Comparison of ENCODE assay signal across 26 cellular contexts in genomic region chr3:45753095-45753494, GRCh38. TPM values are rescaled to one million over a fixed set of nuclear protein-coding genes. Genes with fewer than 3 reads are reported as not detected.
"Had no signal": no experiment of that assay in that cellular context is flagged by ENCODE, and none has a peak within 500 bp of the region (broad histone marks: within the 10 kb centered on the region; RNA-seq: fewer than 3 reads in every experiment).

No MANE protein-coding gene starts in this region.

- H3K27me3 Mint-ChIP-seq: activated CD8-positive, alpha-beta T cell treated with anti-CD3 and anti-CD28 coated beads for 36 hours had no signal

- DNase-seq: activated CD4-positive, alpha-beta T cell treated with anti-CD3 and anti-CD28 coated beads for 4 hours; activated CD8-positive, alpha-beta memory T cell treated with anti-CD3 and anti-CD28 coated beads, Interleukin-2, amount 50 U/mL, for 4 hours; activated CD8-positive, alpha-beta T cell treated with anti-CD3 and anti-CD28 coated beads for 36 hours; activated gamma-delta T cell treated with Interleukin-2 at 50 U/mL for 16 hours; activated naive CD4-positive, alpha-beta T cell treated with anti-CD3 and anti-CD28 coated beads, Interleukin-2, amount 50 U/mL, for 16 hours; activated naive CD8-positive, alpha-beta T cell treated with anti-CD3 and anti-CD28 coated beads, Interleukin-2, amount 10 ng/mL, durations not matched to agents 7 days and 5 days; activated T-cell treated with anti-CD3 and anti-CD28 coated beads, Interleukin-2, amount 50 U/mL, for 72 hours; adrenal gland; anterior cingulate cortex; caudate nucleus; Kasumi-1; KBM-7; NCI-H1092; NCI-H1417; NCI-H2029; NCI-H510A treated with DMSO at 0.1 percent for 48 hours; NCI-H69; NK-92 treated with Interleukin-12 subunit alpha and Interleukin-12 subunit beta, amount 100 ng/mL, for 24 hours; OCI-M1; SHP77 had no signal

- H3K4me1 ChIP-seq: adrenal gland had no signal

- ATAC-seq: activated CD4-positive, CD25-positive, alpha-beta regulatory T cell treated with anti-CD3 and anti-CD28 coated beads, Interleukin-2, amount 50 U/mL, for 24 hours; activated CD8-positive, alpha-beta T cell treated with anti-CD3 and anti-CD28 coated beads for 36 hours; Panc1 had no signal

- H3K27me3 ChIP-seq: adrenal gland had no signal

- H3K27ac Mint-ChIP-seq: activated CD8-positive, alpha-beta T cell treated with anti-CD3 and anti-CD28 coated beads for 36 hours; activated naive CD8-positive, alpha-beta T cell treated with anti-CD3 and anti-CD28 coated beads, Interleukin-2, amount 10 ng/mL, durations not matched to agents 7 days and 5 days; activated T-cell treated with anti-CD3 and anti-CD28 coated beads, Interleukin-2, amount 50 U/mL, for 72 hours; activated T-helper 2 cell treated with anti-CD3 and anti-CD28 coated beads, Interferon-gamma antibody, Interleukin-2, Interleukin-4, amounts not matched to agents 10 μg/mL and 5 μg/mL and 100 μg/mL, durations not matched to agents 14 hours and 24 hours and 36 hours; T-helper 1 cell treated with Interleukin-12 subunit alpha and Interleukin-12 subunit beta and Interleukin-4 antibody, amounts not matched to agents 30 μg/mL and 1 μg/mL, for 36 hours had no signal

- H3K9me3 Mint-ChIP-seq: activated CD8-positive, alpha-beta T cell treated with anti-CD3 and anti-CD28 coated beads for 36 hours; activated naive CD8-positive, alpha-beta T cell treated with anti-CD3 and anti-CD28 coated beads, Interleukin-2, amount 10 ng/mL, durations not matched to agents 7 days and 5 days; activated T-cell treated with anti-CD3 and anti-CD28 coated beads, Interleukin-2, amount 50 U/mL, for 72 hours; activated T-helper 2 cell treated with anti-CD3 and anti-CD28 coated beads, Interferon-gamma antibody, Interleukin-2, Interleukin-4, amounts not matched to agents 10 μg/mL and 5 μg/mL and 100 μg/mL, durations not matched to agents 14 hours and 24 hours and 36 hours; T-helper 1 cell treated with Interleukin-12 subunit alpha and Interleukin-12 subunit beta and Interleukin-4 antibody, amounts not matched to agents 30 μg/mL and 1 μg/mL, for 36 hours had no signal

- H3K27ac ChIP-seq: adrenal gland, RWPE1 had no signal

- H3K4me3 Mint-ChIP-seq: activated CD8-positive, alpha-beta T cell treated with anti-CD3 and anti-CD28 coated beads for 36 hours; activated naive CD8-positive, alpha-beta T cell treated with anti-CD3 and anti-CD28 coated beads, Interleukin-2, amount 10 ng/mL, durations not matched to agents 7 days and 5 days; activated T-cell treated with anti-CD3 and anti-CD28 coated beads, Interleukin-2, amount 50 U/mL, for 72 hours; T-helper 1 cell treated with Interleukin-12 subunit alpha and Interleukin-12 subunit beta and Interleukin-4 antibody, amounts not matched to agents 30 μg/mL and 1 μg/mL, for 36 hours had no signal

- H3K4me3 ChIP-seq: adrenal gland had no signal

- H3K9me3 ChIP-seq: adrenal gland had no signal

RNA-seq across cellular contexts. Expression of gene SLC6A20, which starts 43.2 kb away (rescaled TPM):
- total RNA-seq: activated CD8-positive, alpha-beta T cell treated with anti-CD3 and anti-CD28 coated beads for 36 hours; activated naive CD8-positive, alpha-beta T cell treated with anti-CD3 and anti-CD28 coated beads, Interleukin-2, amount 10 ng/mL, durations not matched to agents 7 days and 5 days; activated T-cell treated with anti-CD3 and anti-CD28 coated beads, Interleukin-2, amount 50 U/mL, for 72 hours; activated T-helper 2 cell treated with anti-CD3 and anti-CD28 coated beads, Interferon-gamma antibody, Interleukin-2, Interleukin-4, amounts not matched to agents 10 μg/mL and 5 μg/mL and 100 μg/mL, durations not matched to agents 14 hours and 24 hours and 36 hours; SK-MEL-5 had no signal
